ENCODE assay signal across 3 cellular contexts in genomic region chr7:44112231-44112996, GRCh38.
TF ChIP-seq lines count a peak whose summit lies in the region.

No MANE protein-coding gene starts in this region.

TF ChIP-seq in SK-N-SH, 30 proteins besides CTCF, POLR2A, EP300 and RAD21:
- TF ChIP-seq USF1 (IDR thresholded peaks at IDR 0.05; ENCODE audit: borderline replicate concordance, low read depth): no peak
- no peak for TF ChIP-seq TEAD4 (IDR thresholded peaks at IDR 0.05; ENCODE audit: borderline replicate concordance, insufficient read depth)
- TF ChIP-seq EZH2phosphoT487 (IDR thresholded peaks at IDR 0.05; ENCODE audit: borderline replicate concordance, low read depth): no peak
- TF ChIP-seq POLR2AphosphoS5 (IDR thresholded peaks at IDR 0.05; ENCODE audit: low read depth, low read length): no peak
- no peak for TF ChIP-seq FOSL2 (IDR thresholded peaks at IDR 0.05; ENCODE audit: borderline replicate concordance, low read depth)
- no peak for TF ChIP-seq TCF12 (IDR thresholded peaks at IDR 0.05)
- no peak for TF ChIP-seq IRF3 (IDR thresholded peaks at IDR 0.05; ENCODE audit: low read depth, low read length)
- no peak for TF ChIP-seq GABPA (IDR thresholded peaks at IDR 0.05; ENCODE audit: low read depth)
- TF ChIP-seq PBX3 (IDR thresholded peaks at IDR 0.05): no peak
- TF ChIP-seq SMC3 (IDR thresholded peaks at IDR 0.05; ENCODE audit: low read depth, low read length): no peak

TF ChIP-seq in SK-N-SH treated with all-trans-retinoic acid at 6 μM for 48 hours, 23 proteins besides CTCF, POLR2A, EP300 and RAD21:
- no peak for TF ChIP-seq TSHZ2 (CRISPR knock-in tag; IDR thresholded peaks at IDR 0.05)
- TF ChIP-seq CSRNP3 (CRISPR knock-in tag; IDR thresholded peaks at IDR 0.05): no peak
- no peak for TF ChIP-seq ZNF565 (CRISPR knock-in tag; conservative IDR thresholded peaks at IDR 0.05; ENCODE audit: low read depth)
- no peak for TF ChIP-seq CREB5 (CRISPR knock-in tag; IDR thresholded peaks at IDR 0.05; ENCODE audit: low read depth)
- no peak for TF ChIP-seq PATZ1 (CRISPR knock-in tag; IDR thresholded peaks at IDR 0.05; ENCODE audit: borderline replicate concordance)
- no peak for TF ChIP-seq BACH2 (CRISPR knock-in tag; IDR thresholded peaks at IDR 0.05; ENCODE audit: borderline replicate concordance)
- no peak for TF ChIP-seq ZNF8 (CRISPR knock-in tag; IDR thresholded peaks at IDR 0.05)
- TF ChIP-seq CSDC2 (CRISPR knock-in tag; IDR thresholded peaks at IDR 0.05): no peak
- TF ChIP-seq TCF4 (CRISPR knock-in tag; IDR thresholded peaks at IDR 0.05; ENCODE audit: borderline replicate concordance): no peak
- no peak for TF ChIP-seq ZNF70 (CRISPR knock-in tag; IDR thresholded peaks at IDR 0.05)
- no peak for TF ChIP-seq ARNTL (CRISPR knock-in tag; IDR thresholded peaks at IDR 0.05; ENCODE audit: borderline replicate concordance, low read depth)

TF ChIP-seq in IMR-90, 13 proteins besides CTCF, POLR2A, EP300 and RAD21:
- TF ChIP-seq SMC3 (IDR thresholded peaks at IDR 0.05; ENCODE audit: low read depth, low read length) (no peak), BHLHE40 (IDR thresholded peaks at IDR 0.05; ENCODE audit: low read depth, low read length) (no peak), ELK1 (IDR thresholded peaks at IDR 0.05; ENCODE audit: borderline replicate concordance, low read depth, low read length) (no peak), FOS (IDR thresholded peaks at IDR 0.05; ENCODE audit: low read depth, low read length) (no peak), MAFK (IDR thresholded peaks at IDR 0.05; ENCODE audit: low read depth, low read length) (no peak), RFX5 (IDR thresholded peaks at IDR 0.05; ENCODE audit: low read depth, low read length) (no peak), NFE2L2 (IDR thresholded peaks at IDR 0.05; ENCODE audit: low read depth, low read length) (no peak), USF2 (IDR thresholded peaks at IDR 0.05; ENCODE audit: low read depth, low read length) (no peak)
